In genomic region chr1:227654858-227655752, GRCh38 we compare ENCODE assay signal across 1 cellular context.
TF ChIP-seq lines count a peak whose summit lies in the region.

No MANE protein-coding gene starts in this region.

TF ChIP-seq in endothelial cell of umbilical vein, 7 proteins besides CTCF, POLR2A, EP300 and RAD21 (continued from another document):
- TF ChIP-seq MYC (IDR thresholded peaks at IDR 0.05; ENCODE audit: low read depth, low read length) (no peak), JUN (IDR thresholded peaks at IDR 0.05; ENCODE audit: borderline replicate concordance, insufficient read depth, insufficient read length, low read depth) (no peak), GATA2 (IDR thresholded peaks at IDR 0.05; ENCODE audit: insufficient read depth, insufficient read length, low read depth, low read length) (no peak), POLR2AphosphoS5 (IDR thresholded peaks at IDR 0.05; ENCODE audit: insufficient read depth, low read depth, low read length) (no peak)
TF ChIP-seq in endothelial cell of umbilical vein: peak in this region for 0.
